Comparison of ENCODE assay signal across 24 cellular contexts in genomic region chr15:91655891-91656290, GRCh38.
"Had no signal": no experiment of that assay in that cellular context is flagged by ENCODE, and none has a peak within 500 bp of the region (broad histone marks: within the 10 kb centered on the region; RNA-seq: fewer than 3 reads in every experiment).

No MANE protein-coding gene starts in this region.

- H3K9me3 Mint-ChIP-seq: activated naive CD4-positive, alpha-beta T cell treated with anti-CD3 and anti-CD28 coated beads, Interleukin-2, amount 50 U/mL, for 24 hours had no signal

- H3K27me3 ChIP-seq: ovary had no signal

- H3K9me3 ChIP-seq: left ventricle myocardium inferior, neutrophil, ovary, prostate gland, stomach, suprapubic skin had no signal

- DNase-seq: activated CD4-positive, alpha-beta T cell treated with anti-CD3 and anti-CD28 coated beads, Interleukin-2, amount 10 ng/mL, durations not matched to agents 7 days and 5 days; activated CD4-positive, CD25-positive, alpha-beta regulatory T cell treated with anti-CD3 and anti-CD28 coated beads, Interleukin-2, amount 50 U/mL, for 72 hours; activated T-cell treated with anti-CD3 and anti-CD28 coated beads, Interleukin-2, amount 50 U/mL, for 48 hours; amniotic stem cell; dermis blood vessel endothelial cell; effector memory CD4-positive, alpha-beta T cell; foreskin melanocyte; glutamatergic neuron; hippocampal formation; left ventricle myocardium inferior; ovary; stimulated activated CD4-positive, alpha-beta T cell treated with anti-CD3 and anti-CD28 coated beads, Interleukin-2, amount 100 ng/mL, for 48 hours; stomach had no signal

- H3K27ac Mint-ChIP-seq: activated CD4-positive, alpha-beta T cell treated with anti-CD3 and anti-CD28 coated beads, Interleukin-2, amount 10 ng/mL, durations not matched to agents 7 days and 5 days; activated naive CD4-positive, alpha-beta T cell treated with anti-CD3 and anti-CD28 coated beads, Interleukin-2, amount 50 U/mL, for 24 hours; nephron; T-helper 2 cell treated with Interferon-gamma antibody and Interleukin-4, amounts not matched to agents 5 μg/mL and 100 μg/mL, for 36 hours had no signal

- H3K27ac ChIP-seq: cardiac muscle cell, left ventricle myocardium inferior, neutrophil, ovary, prostate gland, SK-N-MC, stomach, suprapubic skin, tibial nerve, VCaP had no signal

- H3K36me3 Mint-ChIP-seq: activated naive CD4-positive, alpha-beta T cell treated with anti-CD3 and anti-CD28 coated beads, Interleukin-2, amount 50 U/mL, for 24 hours had no signal

- H3K4me3 Mint-ChIP-seq: activated CD4-positive, alpha-beta T cell treated with anti-CD3 and anti-CD28 coated beads, Interleukin-2, amount 10 ng/mL, durations not matched to agents 7 days and 5 days; activated naive CD4-positive, alpha-beta T cell treated with anti-CD3 and anti-CD28 coated beads, Interleukin-2, amount 50 U/mL, for 24 hours; nephron; T-helper 2 cell treated with Interferon-gamma antibody and Interleukin-4, amounts not matched to agents 5 μg/mL and 100 μg/mL, for 36 hours had no signal

- ATAC-seq: esophagus mucosa had no signal

- H3K4me1 Mint-ChIP-seq: nephron had no signal
